9 cellular contexts compared by ENCODE assay signal in genomic region chr6:116666869-116667268, GRCh38. TPM values are rescaled to one million over a fixed set of nuclear protein-coding genes. Genes with fewer than 3 reads are reported as not detected.
DNase-seq lines count a peak whose midpoint lies in the region; ATAC-seq and TF ChIP-seq lines count a peak whose summit lies in the region.
"Had no signal": no experiment of that assay in that cellular context is flagged by ENCODE, and none has a peak within 500 bp of the region (broad histone marks: within the 10 kb centered on the region; RNA-seq: fewer than 3 reads in every experiment).

No MANE protein-coding gene starts in this region.

- H3K27ac ChIP-seq in CD8-positive, alpha-beta memory T cell (ENCODE audit: low read depth, low read length), result peak overlapping the region; percentile 10
- H3K27ac ChIP-seq in dorsolateral prefrontal cortex, result no peak overlapping the region
- no peak overlapping the region for H3K27ac ChIP-seq in thyroid gland

- H3K36me3 Mint-ChIP-seq in CD8-positive, alpha-beta memory T cell, result peaks cover 3 to 25% (median 11%) of the 10 kb centered on the region in 3 donors

- no peaks in the 10 kb centered on the region for H3K27me3 ChIP-seq in CD8-positive, alpha-beta memory T cell (ENCODE audit: insufficient read depth, low read length, poor library complexity, severe bottlenecking)
- H3K27me3 ChIP-seq in dorsolateral prefrontal cortex (no peaks in the 10 kb centered on the region), thyroid gland (no peaks in the 10 kb centered on the region)

- H3K4me3 Mint-ChIP-seq in CD8-positive, alpha-beta memory T cell, result peak overlapping the region in 6 of 7 donors; percentile 17 to 65 (median 56)

- H3K9me3 ChIP-seq in CD8-positive, alpha-beta memory T cell (ENCODE audit: low read length), result no peaks in the 10 kb centered on the region
- H3K9me3 ChIP-seq in thyroid gland, result no peaks in the 10 kb centered on the region

- TF ChIP-seq POLR2A in thyroid gland (IDR thresholded peaks at IDR 0.05), result no peak

- peak overlapping the region in 3 of 8 donors; percentile 6 to 66 (median 36) for H3K27ac Mint-ChIP-seq in CD8-positive, alpha-beta memory T cell

- CTCF ChIA-PET in CD8-positive, alpha-beta memory T cell (lab: Charles Lee), result interaction anchor here (1.1 kb wide), 1 partner anchor 96 kb away, joined by 3 read pairs; the partner anchor contains the start of gene RWDD1

- TF ChIP-seq CTCF in dorsolateral prefrontal cortex (IDR thresholded peaks at IDR 0.05 in 54 of 56, conservative IDR thresholded peaks at IDR 0.05 in 2 of 56; ENCODE audit: low read depth in 1 of 56, partially characterized antibody in 56 of 56) (no peak), thyroid gland (IDR thresholded peaks at IDR 0.05) (no peak)

- peak overlapping the region; percentile 10 for H3K4me3 ChIP-seq in CD8-positive, alpha-beta memory T cell (ENCODE audit: low read length)
- H3K4me3 ChIP-seq in dorsolateral prefrontal cortex, result peak overlapping the region in 33 of 59 donors; percentile 2 to 99 (median 37)
- no peak overlapping the region for H3K4me3 ChIP-seq in thyroid gland (replicated peaks in 1 of 3)

- intact Hi-C loops in dorsolateral prefrontal cortex (cut with DNase I) (loop anchor here in 1 of 2 donors (10.0 kb wide), 1 partner anchor 92 kb away; the partner anchor contains the start of gene RWDD1), thyroid gland (cut with DNase I) (no loop called here)

- H3K9me3 Mint-ChIP-seq in CD8-positive, alpha-beta memory T cell, result no peaks in the 10 kb centered on the region

- no peaks in the 10 kb centered on the region for H3K36me3 ChIP-seq in CD8-positive, alpha-beta memory T cell (ENCODE audit: insufficient read depth, low read length)
- no peaks in the 10 kb centered on the region for H3K36me3 ChIP-seq in thyroid gland

- peaks cover 50 to 61% (median 60%) of the 10 kb centered on the region in 3 donors for H3K4me1 Mint-ChIP-seq in CD8-positive, alpha-beta memory T cell

- WGBS in thyroid gland, 2 donors, result 70 to 89% methylated on average over 1 of the region's 1 CpG

- peaks cover 7 to 9% of the 10 kb centered on the region in 2 donors for H3K27me3 Mint-ChIP-seq in CD8-positive, alpha-beta memory T cell

- peak; percentile 36 for ATAC-seq in GM19468 (IDR thresholded peaks at IDR 0.05; ENCODE audit: extremely low read depth, unreplicated experiment)
- ATAC-seq in HG03520 (IDR thresholded peaks at IDR 0.05; ENCODE audit: unreplicated experiment), result peak; percentile 39
- no peak for ATAC-seq in GM19023 (IDR thresholded peaks at IDR 0.05; ENCODE audit: unreplicated experiment)

- peaks cover 36% of the 10 kb centered on the region for H3K4me1 ChIP-seq in CD8-positive, alpha-beta memory T cell (ENCODE audit: insufficient read depth, low read length)
- H3K4me1 ChIP-seq in thyroid gland, result peaks cover 0 to 11% of the 10 kb centered on the region in 2 donors

- POLR2A ChIA-PET in CD8-positive, alpha-beta memory T cell (lab: Charles Lee), result no interaction called here

- no peak for DNase-seq in CD8-positive, alpha-beta memory T cell
- no peak for DNase-seq in dorsolateral prefrontal cortex
- DNase-seq in HK-2 (ENCODE audit: unreplicated experiment), result no peak
- DNase-seq in HPDE6-E6E7 (ENCODE audit: extremely low spot score), result no peak
- no peak for DNase-seq in thyroid gland
- DNase-seq: hippocampal formation had no signal

RNA-seq across cellular contexts. Expression of gene ZUP1, which starts 1.7 kb away (rescaled TPM):
- total RNA-seq in CD8-positive, alpha-beta memory T cell, result 10 to 100 TPM; 16.3 to 16.7 TPM
- polyA plus RNA-seq in CD8-positive, alpha-beta memory T cell, result 4.3 TPM
- total RNA-seq in dorsolateral prefrontal cortex, result 10 to 100 TPM in 119 of 120 experiments, 1 to 10 TPM in 1; 9.8 to 20.1 (median 14.5) TPM
- 10 to 100 TPM; 11.4 to 17.3 (median 12.2) TPM for total RNA-seq in thyroid gland

RNA-seq across cellular contexts. Expression of gene KPNA5, which starts 14.1 kb away (rescaled TPM):
- total RNA-seq in CD8-positive, alpha-beta memory T cell, result 10 to 100 TPM; 11.3 to 13.5 TPM
- 12.0 TPM for polyA plus RNA-seq in CD8-positive, alpha-beta memory T cell
- total RNA-seq in dorsolateral prefrontal cortex (10 to 100 TPM; 25.1 to 55.7 (median 40.1) TPM), thyroid gland (10 to 100 TPM; 17.7 to 26.1 (median 22.4) TPM)

RNA-seq across cellular contexts. Expression of gene RSPH4A, which starts 50.6 kb away (rescaled TPM):
- under 1 TPM; 0.11 to 0.28 TPM for total RNA-seq in CD8-positive, alpha-beta memory T cell
- not detected for polyA plus RNA-seq in CD8-positive, alpha-beta memory T cell
- total RNA-seq in dorsolateral prefrontal cortex, result 1 to 10 TPM in 31 of 120 experiments, under 1 TPM in 86, not detected in 3; 0.18 to 2.0 (median 0.72) TPM
- 1 to 10 TPM; 1.2 to 1.6 (median 1.4) TPM for total RNA-seq in thyroid gland

Comparison
In these comparisons a context has a peak if more than half of its experiments do, and no peak if none do; other contexts are left out.
1. H3K4me3 ChIP-seq: peak in CD8-positive, alpha-beta memory T cell (single experiment) and dorsolateral prefrontal cortex (33 of 59); none in thyroid gland (0 of 3).